8 cellular contexts compared by ENCODE assay signal in genomic region chr2:119756837-119757236, GRCh38. TPM values are rescaled to one million over a fixed set of nuclear protein-coding genes. Genes with fewer than 3 reads are reported as not detected.
DNase-seq lines count a peak whose midpoint lies in the region; ATAC-seq and TF ChIP-seq lines count a peak whose summit lies in the region.

No MANE protein-coding gene starts in this region.

- H3K27me3 ChIP-seq in MG63 (no peaks in the 10 kb centered on the region), hepatocyte (no peaks in the 10 kb centered on the region)

- H3K9me3 Mint-ChIP-seq in activated naive CD8-positive, alpha-beta T cell treated with anti-CD3 and anti-CD28 coated beads, Interleukin-2, amount 50 U/mL, for 24 hours = no peaks in the 10 kb centered on the region

- H4K20me1 ChIP-seq in hepatocyte (ENCODE audit: insufficient read depth, poor library complexity, severe bottlenecking) = no peaks in the 10 kb centered on the region

- no peak overlapping the region for H3K4me3 Mint-ChIP-seq in activated naive CD8-positive, alpha-beta T cell treated with anti-CD3 and anti-CD28 coated beads, Interleukin-2, amount 50 U/mL, for 24 hours

- H3K27ac ChIP-seq in hepatocyte = no peak overlapping the region

- peaks cover 44% of the 10 kb centered on the region for H3K4me1 Mint-ChIP-seq in activated naive CD8-positive, alpha-beta T cell treated with anti-CD3 and anti-CD28 coated beads, Interleukin-2, amount 50 U/mL, for 24 hours

- no peaks in the 10 kb centered on the region for H3K36me3 Mint-ChIP-seq in activated naive CD8-positive, alpha-beta T cell treated with anti-CD3 and anti-CD28 coated beads, Interleukin-2, amount 50 U/mL, for 24 hours (ENCODE audit: low read depth)

- no peak overlapping the region for H3K4me3 ChIP-seq in MG63
- H3K4me3 ChIP-seq in hepatocyte = no peak overlapping the region

- DNase-seq in MG63 = peak; percentile 97
- DNase-seq in activated naive CD8-positive, alpha-beta T cell treated with anti-CD3 and anti-CD28 coated beads, Interleukin-2, amount 50 U/mL, for 24 hours = peak; percentile 53
- DNase-seq in hepatocyte (ENCODE audit: low spot score) = peak; percentile 37
- peak; percentile 25 to 38 for DNase-seq in stimulated activated CD8-positive, alpha-beta memory T cell treated with anti-CD3 and anti-CD28 coated beads, Interleukin-15, amount 100 ng/mL, for 48 hours (ENCODE audit: low read depth in 2 of 2)
- no peak for DNase-seq in NCI-H1092 treated with DMSO at 0.1 percent for 48 hours (lab: John Stamatoyannopoulos, UW)
- no peak for DNase-seq in SK-N-DZ (ENCODE audit: low spot score)
- DNase-seq in DMS79 (lab: John Stamatoyannopoulos, UW) = no peak

- no peak overlapping the region for H2AFZ ChIP-seq in hepatocyte

- H3K9me2 ChIP-seq in hepatocyte (replicated peaks; ENCODE audit: insufficient read depth) = no peaks in the 10 kb centered on the region

- H3K4me2 ChIP-seq in hepatocyte = no peak overlapping the region

- peaks cover 8% of the 10 kb centered on the region for H3K4me1 ChIP-seq in hepatocyte (ENCODE audit: insufficient read depth)

- ATAC-seq in activated naive CD8-positive, alpha-beta T cell treated with anti-CD3 and anti-CD28 coated beads, Interleukin-2, amount 50 U/mL, for 24 hours = peak; percentile 38
- no peak for ATAC-seq in GM19463 (IDR thresholded peaks at IDR 0.05; ENCODE audit: unreplicated experiment)

- H3K27ac Mint-ChIP-seq in activated naive CD8-positive, alpha-beta T cell treated with anti-CD3 and anti-CD28 coated beads, Interleukin-2, amount 50 U/mL, for 24 hours = peak overlapping the region; percentile 63

- no peaks in the 10 kb centered on the region for H3K36me3 ChIP-seq in MG63
- no peaks in the 10 kb centered on the region for H3K36me3 ChIP-seq in hepatocyte (replicated peaks; ENCODE audit: insufficient read depth, low read depth)

- no peak for TF ChIP-seq CTCF in hepatocyte (IDR thresholded peaks at IDR 0.05; ENCODE audit: poor library complexity)

- H3K27me3 Mint-ChIP-seq in activated naive CD8-positive, alpha-beta T cell treated with anti-CD3 and anti-CD28 coated beads, Interleukin-2, amount 50 U/mL, for 24 hours = no peaks in the 10 kb centered on the region

- H3K79me2 ChIP-seq in hepatocyte = peaks cover 11% of the 10 kb centered on the region

- 82% methylated on average over 5 of the region's 5 CpGs for WGBS in hepatocyte (ENCODE audit: low lambda C conversion rate, missing lambda C conversion rate)

- H3K9me3 ChIP-seq in MG63 (no peaks in the 10 kb centered on the region), hepatocyte (ENCODE audit: low read depth) (no peaks in the 10 kb centered on the region)

RNA-seq across cellular contexts. Expression of gene PTPN4, which starts 2.9 kb away (rescaled TPM):
- 5.3 and 11.1 TPM in 2 replicates for total RNA-seq in MG63 (2014; rRNA removed; shearing (Covaris generic); ENCODE audit: low replicate concordance)
- total RNA-seq in hepatocyte = 15.5 and 26.4 TPM in 2 replicates
- polyA plus RNA-seq in hepatocyte = 9.2 and 21.8 TPM in 2 replicates
- polyA plus RNA-seq in SK-N-DZ (2014; cell fraction: cytosol; rRNA removed) = 4.2 and 6.3 TPM in 2 replicates
- polyA plus RNA-seq in SK-N-DZ (2014; cell fraction: nucleus; rRNA removed) = 9.6 and 12.1 TPM in 2 replicates

Comparison
In these comparisons a context has a peak if more than half of its experiments do, and no peak if none do; other contexts are left out.
1. DNase-seq: peak in MG63 (single experiment), activated naive CD8-positive, alpha-beta T cell treated with anti-CD3 and anti-CD28 coated beads, Interleukin-2, amount 50 U/mL, for 24 hours (single experiment), hepatocyte (single experiment) and stimulated activated CD8-positive, alpha-beta memory T cell treated with anti-CD3 and anti-CD28 coated beads, Interleukin-15, amount 100 ng/mL, for 48 hours (2 of 2); none in NCI-H1092 treated with DMSO at 0.1 percent for 48 hours (single experiment), SK-N-DZ (single experiment) and DMS79 (single experiment).